ENCODE assay signal across 8 cellular contexts in genomic region chr10:79285315-79286185, GRCh38.
A peak's percentile ranks its signal among the peaks of the same experiment; 100 is the strongest.
DNase-seq lines count a peak whose midpoint lies in the region; ATAC-seq and TF ChIP-seq lines count a peak whose summit lies in the region.

No MANE protein-coding gene starts in this region.

- peak; percentile 94 for DNase-seq in GM12865 (ENCODE audit: low read depth)
- DNase-seq in HL-60 (ENCODE audit: low read depth in 1 of 2, low spot score in 1 of 2), result peak in 1 of 2 experiments; percentile 39
- DNase-seq in colonic mucosa, result no peak
- peak; percentile 16 for DNase-seq in stimulated activated CD8-positive, alpha-beta memory T cell treated with anti-CD3 and anti-CD28 coated beads, Interleukin-4, amount 100 ng/mL, for 24 hours (ENCODE audit: low read depth)
- DNase-seq in AG08395 (ENCODE audit: low spot score), result no peak
- DNase-seq in ACHN, result no peak
- no peak for DNase-seq in DMS53 (lab: John Stamatoyannopoulos, UW)

- H3K4me1 ChIP-seq in colonic mucosa, result no peaks in the 10 kb centered on the region

- H3K27ac ChIP-seq in HL-60 (replicated peaks), result peak overlapping the region; percentile 95
- peak overlapping the region; percentile 45 for H3K27ac ChIP-seq in colonic mucosa

- H3K4me3 ChIP-seq in GM12865 (ENCODE audit: low read depth, low read length) (peak overlapping the region; percentile 56), HL-60 (replicated peaks; ENCODE audit: insufficient read depth, low read length) (no peak overlapping the region), colonic mucosa (no peak overlapping the region)

- H3K9me3 ChIP-seq in colonic mucosa, result no peaks in the 10 kb centered on the region

- no peaks in the 10 kb centered on the region for H3K36me3 ChIP-seq in colonic mucosa

- peak; percentile 70 for ATAC-seq in GM21390 (IDR thresholded peaks at IDR 0.05; ENCODE audit: unreplicated experiment)

- no peaks in the 10 kb centered on the region for H3K27me3 ChIP-seq in HL-60 (ENCODE audit: insufficient read depth, poor library complexity, severe bottlenecking)
- no peaks in the 10 kb centered on the region for H3K27me3 ChIP-seq in colonic mucosa

- in situ Hi-C loops in ACHN (cut with HindIII; ENCODE audit: low pct_ligation_motif_present, low pct_unique_long_range_greater_than_20kb, low sequenced_read_pairs), result no loop called here

- peak overlapping the region in 1 of 2 donors; percentile 6 for H3K9ac ChIP-seq in colonic mucosa (ENCODE audit: low read depth in 2 of 2, low read length in 2 of 2)

- intact Hi-C loops in colonic mucosa (cut with DNase I), result no loop called here

- no peak for TF ChIP-seq CTCF in GM12865 (IDR thresholded peaks at IDR 0.05; ENCODE audit: insufficient read depth, low read depth, low read length, missing control alignments)
- TF ChIP-seq CTCF in HL-60 (IDR thresholded peaks at IDR 0.05; ENCODE audit: insufficient read depth, low read length), result no peak
- TF ChIP-seq CTCF in colonic mucosa (IDR thresholded peaks at IDR 0.05), result no peak

Comparison
In these comparisons a context has a peak if more than half of its experiments do, and no peak if none do; other contexts are left out.
1. DNase-seq: peak in GM12865 (single experiment) and stimulated activated CD8-positive, alpha-beta memory T cell treated with anti-CD3 and anti-CD28 coated beads, Interleukin-4, amount 100 ng/mL, for 24 hours (single experiment); none in colonic mucosa (single experiment), AG08395 (single experiment), ACHN (single experiment) and DMS53 (single experiment).